Comparison of ENCODE assay signal across 16 cellular contexts in genomic region chr21:45103966-45104520, GRCh38. TPM values are rescaled to one million over a fixed set of nuclear protein-coding genes. Genes with fewer than 3 reads are reported as not detected.
DNase-seq lines count a peak whose midpoint lies in the region; ATAC-seq lines count a peak whose summit lies in the region.
"Had no signal": no experiment of that assay in that cellular context is flagged by ENCODE, and none has a peak within 500 bp of the region (broad histone marks: within the 10 kb centered on the region; RNA-seq: fewer than 3 reads in every experiment).

No MANE protein-coding gene starts in this region.

- H3K27ac Mint-ChIP-seq in T-helper 2 cell treated with Interferon-gamma antibody and Interleukin-4, amounts not matched to agents 5 μg/mL and 100 μg/mL, for 36 hours = peak overlapping the region; percentile 6
- H3K27ac Mint-ChIP-seq in effector memory CD8-positive, alpha-beta T cell = peak overlapping the region; percentile 50 to 66
- H3K27ac Mint-ChIP-seq in stimulated activated effector memory CD8-positive, alpha-beta T cell treated with anti-CD3 and anti-CD28 coated beads, Interleukin-12 subunit alpha, Interleukin-12 subunit beta, amount 100 ng/mL, for 72 hours = peak overlapping the region; percentile 3

- H3K9me3 Mint-ChIP-seq in T-helper 2 cell treated with Interferon-gamma antibody and Interleukin-4, amounts not matched to agents 5 μg/mL and 100 μg/mL, for 36 hours = no peaks in the 10 kb centered on the region
- no peaks in the 10 kb centered on the region for H3K9me3 Mint-ChIP-seq in effector memory CD8-positive, alpha-beta T cell
- H3K9me3 Mint-ChIP-seq in stimulated activated effector memory CD8-positive, alpha-beta T cell treated with anti-CD3 and anti-CD28 coated beads, Interleukin-12 subunit alpha, Interleukin-12 subunit beta, amount 100 ng/mL, for 72 hours = no peaks in the 10 kb centered on the region
- H3K9me3 Mint-ChIP-seq: activated CD4-positive, alpha-beta T cell treated with anti-CD3 and anti-CD28 coated beads, Interleukin-2, amount 10 ng/mL, durations not matched to agents 24 days and 14 days had no signal

- no peak for ATAC-seq in effector memory CD8-positive, alpha-beta T cell (replicated peaks)
- ATAC-seq in stimulated activated effector memory CD8-positive, alpha-beta T cell treated with anti-CD3 and anti-CD28 coated beads, Interleukin-12 subunit alpha, Interleukin-12 subunit beta, amount 100 ng/mL, for 72 hours = no peak
- no peak for ATAC-seq in activated CD4-positive, CD25-positive, alpha-beta regulatory T cell treated with anti-CD3 and anti-CD28 coated beads, Interleukin-2, amount 50 U/mL, for 24 hours

- H3K4me3 ChIP-seq in H7 (ENCODE audit: insufficient read depth, low read depth, low read length) = no peak overlapping the region
- H3K4me3 ChIP-seq: ovary had no signal

- H3K27me3 Mint-ChIP-seq in T-helper 2 cell treated with Interferon-gamma antibody and Interleukin-4, amounts not matched to agents 5 μg/mL and 100 μg/mL, for 36 hours (ENCODE audit: low read depth) = no peaks in the 10 kb centered on the region
- H3K27me3 Mint-ChIP-seq in effector memory CD8-positive, alpha-beta T cell = no peaks in the 10 kb centered on the region
- H3K27me3 Mint-ChIP-seq: activated CD4-positive, alpha-beta T cell treated with anti-CD3 and anti-CD28 coated beads, Interleukin-2, amount 10 ng/mL, durations not matched to agents 24 days and 14 days had no signal

- H3K36me3 Mint-ChIP-seq in T-helper 2 cell treated with Interferon-gamma antibody and Interleukin-4, amounts not matched to agents 5 μg/mL and 100 μg/mL, for 36 hours (ENCODE audit: low read depth) = peaks cover 15% of the 10 kb centered on the region
- no peaks in the 10 kb centered on the region for H3K36me3 Mint-ChIP-seq in effector memory CD8-positive, alpha-beta T cell (ENCODE audit: insufficient read depth)
- no peaks in the 10 kb centered on the region for H3K36me3 Mint-ChIP-seq in stimulated activated effector memory CD8-positive, alpha-beta T cell treated with anti-CD3 and anti-CD28 coated beads, Interleukin-12 subunit alpha, Interleukin-12 subunit beta, amount 100 ng/mL, for 72 hours

- H3K27me3 ChIP-seq in H7 (ENCODE audit: control insufficient read depth, insufficient read depth, low read length) = no peaks in the 10 kb centered on the region
- H3K27me3 ChIP-seq: ovary had no signal

- peak overlapping the region; percentile 1 for H3K4me3 Mint-ChIP-seq in T-helper 2 cell treated with Interferon-gamma antibody and Interleukin-4, amounts not matched to agents 5 μg/mL and 100 μg/mL, for 36 hours
- peak overlapping the region; percentile 19 to 30 for H3K4me3 Mint-ChIP-seq in effector memory CD8-positive, alpha-beta T cell
- peak overlapping the region; percentile 2 for H3K4me3 Mint-ChIP-seq in stimulated activated effector memory CD8-positive, alpha-beta T cell treated with anti-CD3 and anti-CD28 coated beads, Interleukin-12 subunit alpha, Interleukin-12 subunit beta, amount 100 ng/mL, for 72 hours

- no peak for DNase-seq in T-helper 2 cell treated with Interferon-gamma antibody and Interleukin-4, amounts not matched to agents 5 μg/mL and 100 μg/mL, for 36 hours (ENCODE audit: low spot score)
- DNase-seq in T-helper 2 cell (no peak), OCI-M1 (lab: John Stamatoyannopoulos, UW) (peak; percentile 75), H7 (no peak), NCI-H2227 treated with DMSO at 0.1 percent for 48 hours (lab: John Stamatoyannopoulos, UW) (no peak)
- no peak for DNase-seq in effector memory CD8-positive, alpha-beta T cell
- no peak for DNase-seq in stimulated activated effector memory CD8-positive, alpha-beta T cell treated with anti-CD3 and anti-CD28 coated beads, Interleukin-12 subunit alpha, Interleukin-12 subunit beta, amount 100 ng/mL, for 72 hours (ENCODE audit: low spot score in 2 of 2)
- DNase-seq: activated naive CD4-positive, alpha-beta T cell; DMS79; HCEC 1CT; Karpas-422; ovary; SHP77 treated with DMSO at 0.1 percent for 48 hours; stimulated activated CD4-positive, alpha-beta T cell treated with anti-CD3 and anti-CD28 coated beads, Interleukin-4, amount 100 ng/mL, for 24 hours had no signal

- H3K36me3 ChIP-seq in H7 (replicated peaks; ENCODE audit: control insufficient read depth, insufficient read depth, low read length) = no peaks in the 10 kb centered on the region
- H3K36me3 ChIP-seq: ovary had no signal

- peaks cover 53% of the 10 kb centered on the region for H3K4me1 Mint-ChIP-seq in T-helper 2 cell treated with Interferon-gamma antibody and Interleukin-4, amounts not matched to agents 5 μg/mL and 100 μg/mL, for 36 hours (ENCODE audit: low read depth)
- peaks cover 17 to 31% of the 10 kb centered on the region in 2 donors for H3K4me1 Mint-ChIP-seq in effector memory CD8-positive, alpha-beta T cell (ENCODE audit: low read depth in 2 of 2)
- peaks cover 34% of the 10 kb centered on the region for H3K4me1 Mint-ChIP-seq in stimulated activated effector memory CD8-positive, alpha-beta T cell treated with anti-CD3 and anti-CD28 coated beads, Interleukin-12 subunit alpha, Interleukin-12 subunit beta, amount 100 ng/mL, for 72 hours

RNA-seq across cellular contexts. Expression of gene ADARB1, which starts 29.7 kb away (rescaled TPM):
- 5.5 and 8.0 TPM in 2 replicates for total RNA-seq in H7 (2014; rRNA removed; shearing (Covaris generic))

Comparison
In these comparisons a context has a peak if more than half of its experiments do, and no peak if none do; other contexts are left out.
1. H3K27ac Mint-ChIP-seq: peak in every context shown above with its lines; median percentile 58 in effector memory CD8-positive, alpha-beta T cell; 6 in T-helper 2 cell treated with Interferon-gamma antibody and Interleukin-4, amounts not matched to agents 5 μg/mL and 100 μg/mL, for 36 hours; 3 in stimulated activated effector memory CD8-positive, alpha-beta T cell treated with anti-CD3 and anti-CD28 coated beads, Interleukin-12 subunit alpha, Interleukin-12 subunit beta, amount 100 ng/mL, for 72 hours.